Comparison of ENCODE assay signal across 1 cellular context in genomic region chr2:165889158-165889557, GRCh38.
TF ChIP-seq lines count a peak whose summit lies in the region.

No MANE protein-coding gene starts in this region.

TF ChIP-seq in WTC11, 78 proteins besides CTCF, POLR2A, EP300 and RAD21 (continued from another document):
- TF ChIP-seq USF1 (CRISPR knock-in tag; IDR thresholded peaks at IDR 0.05) (no peak), GABPB1 (CRISPR knock-in tag; IDR thresholded peaks at IDR 0.05) (no peak), ESRRA (CRISPR knock-in tag; IDR thresholded peaks at IDR 0.05; ENCODE audit: borderline replicate concordance) (no peak), E2F4 (CRISPR knock-in tag; IDR thresholded peaks at IDR 0.05; ENCODE audit: borderline replicate concordance, low read depth) (no peak), TEAD1 (CRISPR knock-in tag; IDR thresholded peaks at IDR 0.05) (no peak), MLX (CRISPR knock-in tag; IDR thresholded peaks at IDR 0.05) (no peak), KAT7 (CRISPR knock-in tag; IDR thresholded peaks at IDR 0.05; ENCODE audit: borderline replicate concordance) (no peak), ZNF396 (CRISPR knock-in tag; IDR thresholded peaks at IDR 0.05; ENCODE audit: borderline replicate concordance) (no peak), ZNF317 (CRISPR knock-in tag; IDR thresholded peaks at IDR 0.05; ENCODE audit: borderline replicate concordance, low read depth) (no peak), IRF1 (CRISPR knock-in tag; IDR thresholded peaks at IDR 0.05) (no peak), MXD4 (CRISPR knock-in tag; IDR thresholded peaks at IDR 0.05; ENCODE audit: borderline replicate concordance) (no peak), SP1 (CRISPR knock-in tag; conservative IDR thresholded peaks at IDR 0.05) (no peak), PRDM15 (CRISPR knock-in tag; IDR thresholded peaks at IDR 0.05) (no peak), ATF1 (CRISPR knock-in tag; IDR thresholded peaks at IDR 0.05) (no peak), ZNF532 (CRISPR knock-in tag; IDR thresholded peaks at IDR 0.05; ENCODE audit: borderline replicate concordance) (no peak), ZNF263 (CRISPR knock-in tag; IDR thresholded peaks at IDR 0.05; ENCODE audit: low read depth) (no peak)
